1 cellular context compared by ENCODE assay signal in the genomic region with DNA sequence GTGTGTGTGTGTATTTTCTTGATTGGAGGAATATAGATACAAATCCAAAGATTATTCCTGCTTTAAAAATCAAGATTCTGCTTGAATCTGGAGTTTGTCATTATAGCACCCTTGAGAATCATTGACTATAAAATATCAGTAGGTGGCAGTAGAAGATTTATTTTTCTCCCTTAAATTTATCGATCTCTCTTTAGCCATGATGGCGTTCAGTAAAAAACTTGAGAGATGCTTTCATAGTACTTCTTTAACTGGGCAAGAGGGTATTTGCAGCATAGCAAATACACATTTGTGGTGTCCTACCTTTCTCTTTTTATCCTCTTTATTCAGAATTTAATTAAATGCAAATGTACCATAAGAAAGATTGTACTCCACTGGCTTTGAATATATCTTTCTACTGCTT.
TF ChIP-seq lines count a peak whose summit lies in the region.

No MANE protein-coding gene starts in this region.

TF ChIP-seq in GM23338, 12 proteins besides CTCF, POLR2A, EP300 and RAD21 (continued from another document):
- TF ChIP-seq, protein P1, sequence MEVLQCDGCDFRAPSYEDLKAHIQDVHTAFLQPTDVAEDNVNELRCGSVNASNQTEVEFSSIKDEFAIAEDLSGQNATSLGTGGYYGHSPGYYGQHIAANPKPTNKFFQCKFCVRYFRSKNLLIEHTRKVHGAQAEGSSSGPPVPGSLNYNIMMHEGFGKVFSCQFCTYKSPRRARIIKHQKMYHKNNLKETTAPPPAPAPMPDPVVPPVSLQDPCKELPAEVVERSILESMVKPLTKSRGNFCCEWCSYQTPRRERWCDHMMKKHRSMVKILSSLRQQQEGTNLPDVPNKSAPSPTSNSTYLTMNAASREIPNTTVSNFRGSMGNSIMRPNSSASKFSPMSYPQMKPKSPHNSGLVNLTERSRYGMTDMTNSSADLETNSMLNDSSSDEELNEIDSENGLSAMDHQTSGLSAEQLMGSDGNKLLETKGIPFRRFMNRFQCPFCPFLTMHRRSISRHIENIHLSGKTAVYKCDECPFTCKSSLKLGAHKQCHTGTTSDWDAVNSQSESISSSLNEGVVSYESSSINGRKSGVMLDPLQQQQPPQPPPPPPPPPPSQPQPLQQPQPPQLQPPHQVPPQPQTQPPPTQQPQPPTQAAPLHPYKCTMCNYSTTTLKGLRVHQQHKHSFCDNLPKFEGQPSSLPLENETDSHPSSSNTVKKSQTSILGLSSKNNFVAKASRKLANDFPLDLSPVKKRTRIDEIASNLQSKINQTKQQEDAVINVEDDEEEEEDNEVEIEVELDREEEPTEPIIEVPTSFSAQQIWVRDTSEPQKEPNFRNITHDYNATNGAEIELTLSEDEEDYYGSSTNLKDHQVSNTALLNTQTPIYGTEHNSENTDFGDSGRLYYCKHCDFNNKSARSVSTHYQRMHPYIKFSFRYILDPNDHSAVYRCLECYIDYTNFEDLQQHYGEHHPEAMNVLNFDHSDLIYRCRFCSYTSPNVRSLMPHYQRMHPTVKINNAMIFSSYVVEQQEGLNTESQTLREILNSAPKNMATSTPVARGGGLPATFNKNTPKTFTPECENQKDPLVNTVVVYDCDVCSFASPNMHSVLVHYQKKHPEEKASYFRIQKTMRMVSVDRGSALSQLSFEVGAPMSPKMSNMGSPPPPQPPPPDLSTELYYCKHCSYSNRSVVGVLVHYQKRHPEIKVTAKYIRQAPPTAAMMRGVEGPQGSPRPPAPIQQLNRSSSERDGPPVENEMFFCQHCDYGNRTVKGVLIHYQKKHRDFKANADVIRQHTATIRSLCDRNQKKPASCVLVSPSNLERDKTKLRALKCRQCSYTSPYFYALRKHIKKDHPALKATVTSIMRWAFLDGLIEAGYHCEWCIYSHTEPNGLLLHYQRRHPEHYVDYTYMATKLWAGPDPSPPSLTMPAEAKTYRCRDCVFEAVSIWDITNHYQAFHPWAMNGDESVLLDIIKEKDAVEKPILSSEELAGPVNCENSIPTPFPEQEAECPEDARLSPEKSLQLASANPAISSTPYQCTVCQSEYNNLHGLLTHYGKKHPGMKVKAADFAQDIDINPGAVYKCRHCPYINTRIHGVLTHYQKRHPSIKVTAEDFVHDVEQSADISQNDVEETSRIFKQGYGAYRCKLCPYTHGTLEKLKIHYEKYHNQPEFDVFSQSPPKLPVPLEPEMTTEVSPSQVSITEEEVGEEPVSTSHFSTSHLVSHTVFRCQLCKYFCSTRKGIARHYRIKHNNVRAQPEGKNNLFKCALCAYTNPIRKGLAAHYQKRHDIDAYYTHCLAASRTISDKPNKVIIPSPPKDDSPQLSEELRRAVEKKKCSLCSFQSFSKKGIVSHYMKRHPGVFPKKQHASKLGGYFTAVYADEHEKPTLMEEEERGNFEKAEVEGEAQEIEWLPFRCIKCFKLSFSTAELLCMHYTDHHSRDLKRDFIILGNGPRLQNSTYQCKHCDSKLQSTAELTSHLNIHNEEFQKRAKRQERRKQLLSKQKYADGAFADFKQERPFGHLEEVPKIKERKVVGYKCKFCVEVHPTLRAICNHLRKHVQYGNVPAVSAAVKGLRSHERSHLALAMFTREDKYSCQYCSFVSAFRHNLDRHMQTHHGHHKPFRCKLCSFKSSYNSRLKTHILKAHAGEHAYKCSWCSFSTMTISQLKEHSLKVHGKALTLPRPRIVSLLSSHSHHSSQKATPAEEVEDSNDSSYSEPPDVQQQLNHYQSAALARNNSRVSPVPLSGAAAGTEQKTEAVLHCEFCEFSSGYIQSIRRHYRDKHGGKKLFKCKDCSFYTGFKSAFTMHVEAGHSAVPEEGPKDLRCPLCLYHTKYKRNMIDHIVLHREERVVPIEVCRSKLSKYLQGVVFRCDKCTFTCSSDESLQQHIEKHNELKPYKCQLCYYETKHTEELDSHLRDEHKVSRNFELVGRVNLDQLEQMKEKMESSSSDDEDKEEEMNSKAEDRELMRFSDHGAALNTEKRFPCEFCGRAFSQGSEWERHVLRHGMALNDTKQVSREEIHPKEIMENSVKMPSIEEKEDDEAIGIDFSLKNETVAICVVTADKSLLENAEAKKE (CRISPR knock-in tag; IDR thresholded peaks at IDR 0.05): no peak
- TF ChIP-seq ZNF331 (CRISPR knock-in tag; IDR thresholded peaks at IDR 0.05; ENCODE audit: low read depth): no peak
- TF ChIP-seq POLR2AphosphoS5 (IDR thresholded peaks at IDR 0.05; ENCODE audit: low read depth): no peak
- no peak for TF ChIP-seq STAT1 (IDR thresholded peaks at IDR 0.05; ENCODE audit: unreplicated experiment)
